Comparison of ENCODE assay signal across 22 cellular contexts in the genomic region with DNA sequence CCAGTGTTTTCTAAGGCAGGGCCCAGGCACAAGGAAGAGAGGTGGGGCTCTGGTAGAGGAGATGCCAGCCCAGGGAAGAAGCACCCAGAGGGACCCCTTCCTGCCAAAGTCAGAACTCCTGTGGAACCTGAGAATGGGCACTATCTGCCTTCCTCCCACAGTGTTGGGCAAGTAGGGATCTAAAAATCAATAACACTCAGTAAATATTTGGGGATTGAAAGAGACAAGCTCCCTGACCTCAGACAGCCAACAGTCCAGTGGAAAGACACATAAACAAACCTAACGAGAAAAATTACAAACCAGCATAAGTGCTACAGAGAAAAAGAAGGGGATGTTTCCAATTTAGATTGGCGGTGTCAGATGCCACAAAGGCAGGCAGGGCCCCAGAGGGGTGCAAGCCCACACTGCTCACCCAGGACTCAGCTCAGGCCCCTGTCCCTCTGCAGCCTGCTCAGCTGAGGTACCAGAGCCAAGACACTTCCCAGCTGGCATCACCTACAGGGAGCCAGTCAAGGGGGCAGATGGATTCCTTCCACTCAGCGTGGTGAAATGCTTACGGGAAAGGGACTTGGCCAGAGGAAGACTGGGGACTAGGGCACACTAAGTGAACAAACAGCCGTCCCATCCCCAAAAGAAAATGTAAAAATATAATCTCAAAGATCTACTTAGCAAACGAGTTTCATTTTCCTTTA. TPM values are rescaled to one million over a fixed set of nuclear protein-coding genes. Genes with fewer than 3 reads are reported as not detected.
DNase-seq lines count a peak whose midpoint lies in the region; ATAC-seq and TF ChIP-seq lines count a peak whose summit lies in the region.
"Had no signal": no experiment of that assay in that cellular context is flagged by ENCODE, and none has a peak within 500 bp of the region (broad histone marks: within the 10 kb centered on the region; RNA-seq: fewer than 3 reads in every experiment).

No MANE protein-coding gene starts in this region.

- DNase-seq in body of pancreas (no peak), left ventricle myocardium superior (peak; percentile 52), spleen (no peak), GM10266 (ENCODE audit: extremely low spot score) (no peak), neural progenitor cell (ENCODE audit: low spot score) (no peak), upper lobe of left lung (no peak)
- DNase-seq in activated naive CD8-positive, alpha-beta T cell treated with anti-CD3 and anti-CD28 coated beads for 36 hours = no peak
- DNase-seq: ACHN; activated CD4-positive, CD25-positive, alpha-beta regulatory T cell treated with anti-CD3 and anti-CD28 coated beads, Interleukin-2, amount 50 U/mL, for 72 hours; activated CD8-positive, alpha-beta memory T cell treated with anti-CD3 and anti-CD28 coated beads for 24 hours; activated T-cell treated with anti-CD3 and anti-CD28 coated beads, Interleukin-2, amount 50 U/mL, for 48 hours; brain microvascular endothelial cell; DMS 273 treated with DMSO at 0.1 percent for 48 hours; MG63; NCI-H146; right lobe of liver; stimulated activated naive CD4-positive, alpha-beta T cell; uterus had no signal

- TF ChIP-seq CTCF in body of pancreas (IDR thresholded peaks at IDR 0.05) = no peak
- TF ChIP-seq CTCF in spleen (IDR thresholded peaks at IDR 0.05 in 8 of 11, conservative IDR thresholded peaks at IDR 0.05 in 3 of 11) = no peak
- no peak for TF ChIP-seq CTCF in GM10266 (IDR thresholded peaks at IDR 0.05; ENCODE audit: control insufficient read depth, insufficient read depth, low read depth, missing control alignments)
- no peak for TF ChIP-seq CTCF in neural progenitor cell (IDR thresholded peaks at IDR 0.05)
- TF ChIP-seq CTCF in upper lobe of left lung (IDR thresholded peaks at IDR 0.05) = no peak

- no peaks in the 10 kb centered on the region for H3F3A ChIP-seq in neural progenitor cell (ENCODE audit: low read depth)

- intact Hi-C loops in body of pancreas (cut with DNase I) = no loop called here
- intact Hi-C loops in left ventricle myocardium superior (cut with micrococcal nuclease) = no loop called here
- intact Hi-C loops in spleen (cut with DNase I; ENCODE audit: low total_unique reads) = no loop called here

- peaks cover 6% of the 10 kb centered on the region for H3K27me3 Mint-ChIP-seq in neural progenitor cell (ENCODE audit: insufficient read depth, low read depth)
- peaks cover 5% of the 10 kb centered on the region for H3K27me3 Mint-ChIP-seq in activated naive CD8-positive, alpha-beta T cell treated with anti-CD3 and anti-CD28 coated beads for 36 hours

- no peak overlapping the region for H3K4me3 Mint-ChIP-seq in neural progenitor cell
- no peak overlapping the region for H3K4me3 Mint-ChIP-seq in activated naive CD8-positive, alpha-beta T cell treated with anti-CD3 and anti-CD28 coated beads for 36 hours

- no peaks in the 10 kb centered on the region for H3K9me3 Mint-ChIP-seq in neural progenitor cell
- H3K9me3 Mint-ChIP-seq in activated naive CD8-positive, alpha-beta T cell treated with anti-CD3 and anti-CD28 coated beads for 36 hours = no peaks in the 10 kb centered on the region
- H3K9me3 Mint-ChIP-seq: activated naive CD4-positive, alpha-beta T cell treated with anti-CD3 and anti-CD28 coated beads, Interleukin-2, amount 50 U/mL, for 72 hours had no signal

- peak overlapping the region in 3 of 4 donors; percentile 48 to 70 (median 53) for H3K27ac ChIP-seq in body of pancreas
- peak overlapping the region in 6 of 8 donors; percentile 3 to 58 (median 50) for H3K27ac ChIP-seq in spleen
- no peak overlapping the region for H3K27ac ChIP-seq in neural progenitor cell
- no peak overlapping the region for H3K27ac ChIP-seq in upper lobe of left lung
- H3K27ac ChIP-seq: brain microvascular endothelial cell, epithelial cell of prostate, right lobe of liver, uterus had no signal

- H4K20me1 ChIP-seq in neural progenitor cell (ENCODE audit: low read depth) = no peaks in the 10 kb centered on the region

- H3K27me3 ChIP-seq in body of pancreas (no peaks in the 10 kb centered on the region), spleen (replicated peaks in 1 of 7) (peaks cover 0 to 6% (median 0%) of the 10 kb centered on the region in 7 donors), neural progenitor cell (no peaks in the 10 kb centered on the region), upper lobe of left lung (no peaks in the 10 kb centered on the region)
- H3K27me3 ChIP-seq: right lobe of liver, uterus had no signal

- WGBS in body of pancreas, 2 donors = 72 to 76% methylated on average over 6 of the region's 6 CpGs
- whole genome bisulfite sequencing in spleen, 5 donors = 74 to 86% (median 81%) methylated on average over 6 of the region's 6 CpGs
- WGBS in upper lobe of left lung, 2 donors = 66 to 80% methylated on average over 6 of the region's 6 CpGs

- no peaks in the 10 kb centered on the region for H3K9me3 ChIP-seq in body of pancreas
- H3K9me3 ChIP-seq in spleen = no peaks in the 10 kb centered on the region
- H3K9me3 ChIP-seq in neural progenitor cell (ENCODE audit: low read depth) = no peaks in the 10 kb centered on the region
- H3K9me3 ChIP-seq in upper lobe of left lung = no peaks in the 10 kb centered on the region
- H3K9me3 ChIP-seq: MG63, right lobe of liver, uterus had no signal

- no peak overlapping the region for H3K4me2 ChIP-seq in neural progenitor cell

- H3K9ac ChIP-seq in neural progenitor cell = no peak overlapping the region

- H3K4me1 ChIP-seq in body of pancreas = peaks cover 27% of the 10 kb centered on the region
- peaks cover 0 to 9% (median 0%) of the 10 kb centered on the region in 6 donors for H3K4me1 ChIP-seq in spleen
- no peaks in the 10 kb centered on the region for H3K4me1 ChIP-seq in neural progenitor cell
- peaks cover 0 to 3% (median 0%) of the 10 kb centered on the region in 4 donors for H3K4me1 ChIP-seq in upper lobe of left lung
- H3K4me1 ChIP-seq: right lobe of liver, uterus had no signal

- no peak overlapping the region for H3K4me3 ChIP-seq in body of pancreas
- no peak overlapping the region for H3K4me3 ChIP-seq in spleen
- no peak overlapping the region for H3K4me3 ChIP-seq in neural progenitor cell
- no peak overlapping the region for H3K4me3 ChIP-seq in upper lobe of left lung
- H3K4me3 ChIP-seq: MG63, right lobe of liver, uterus had no signal

- no peak overlapping the region for H2AFZ ChIP-seq in neural progenitor cell (replicated peaks)

- no peaks in the 10 kb centered on the region for H3K36me3 ChIP-seq in body of pancreas (replicated peaks in 1 of 2; ENCODE audit: insufficient read depth in 1 of 2, low read depth in 2 of 2)
- H3K36me3 ChIP-seq in spleen = no peaks in the 10 kb centered on the region
- no peaks in the 10 kb centered on the region for H3K36me3 ChIP-seq in neural progenitor cell
- H3K36me3 ChIP-seq in upper lobe of left lung = no peaks in the 10 kb centered on the region
- H3K36me3 ChIP-seq: brain microvascular endothelial cell, MG63, right lobe of liver, uterus had no signal

- no peaks in the 10 kb centered on the region for H3K36me3 Mint-ChIP-seq in neural progenitor cell
- H3K36me3 Mint-ChIP-seq in activated naive CD8-positive, alpha-beta T cell treated with anti-CD3 and anti-CD28 coated beads for 36 hours = no peaks in the 10 kb centered on the region
- H3K36me3 Mint-ChIP-seq: activated naive CD4-positive, alpha-beta T cell treated with anti-CD3 and anti-CD28 coated beads, Interleukin-2, amount 50 U/mL, for 72 hours had no signal

- H3K27ac Mint-ChIP-seq in neural progenitor cell = no peak overlapping the region
- H3K27ac Mint-ChIP-seq in activated naive CD8-positive, alpha-beta T cell treated with anti-CD3 and anti-CD28 coated beads for 36 hours = no peak overlapping the region

- TF ChIP-seq POLR2A in body of pancreas (IDR thresholded peaks at IDR 0.05) (no peak), spleen (IDR thresholded peaks at IDR 0.05) (no peak), upper lobe of left lung (IDR thresholded peaks at IDR 0.05) (no peak)

- H3K4me1 Mint-ChIP-seq in neural progenitor cell = peaks cover 8% of the 10 kb centered on the region
- H3K4me1 Mint-ChIP-seq in activated naive CD8-positive, alpha-beta T cell treated with anti-CD3 and anti-CD28 coated beads for 36 hours = no peaks in the 10 kb centered on the region

- TF ChIP-seq EP300 in upper lobe of left lung (IDR thresholded peaks at IDR 0.05) = no peak

- no peaks in the 10 kb centered on the region for H3K79me2 ChIP-seq in neural progenitor cell (ENCODE audit: low read depth)

- peak; percentile 6 for ATAC-seq in GM18867 (IDR thresholded peaks at IDR 0.05; ENCODE audit: unreplicated experiment)
- ATAC-seq in body of pancreas = no peak
- ATAC-seq in left ventricle myocardium superior = peak; percentile 87
- no peak for ATAC-seq in upper lobe of left lung (ENCODE audit: low FRiP score in 2 of 2)
- ATAC-seq: activated naive CD4-positive, alpha-beta T cell treated with anti-CD3 and anti-CD28 coated beads, Interleukin-2, amount 50 U/mL, for 72 hours had no signal

RNA-seq across cellular contexts. Expression of a gene that starts 15.9 kb away (rescaled TPM):
- total RNA-seq in body of pancreas = 10 to 100 TPM; 10.6 to 18.8 TPM
- total RNA-seq in left ventricle myocardium superior = 273 TPM
- 10 to 100 TPM in 6 of 7 donors, 1 to 10 TPM in 1; 9.5 to 20.6 (median 13.8) TPM for total RNA-seq in spleen
- polyA plus RNA-seq in spleen = 1 to 10 TPM; 1.7 to 3.7 (median 2.0) TPM
- 1.0 and 1.6 TPM in 2 replicates for total RNA-seq in neural progenitor cell (ENCODE audit: low replicate concordance)
- not detected for total RNA-seq in activated naive CD8-positive, alpha-beta T cell treated with anti-CD3 and anti-CD28 coated beads for 36 hours
- total RNA-seq in upper lobe of left lung = 10 to 100 TPM in 2 of 6 donors, 1 to 10 TPM in 4; 2.1 to 23.0 (median 3.2) TPM
- total RNA-seq: activated naive CD4-positive, alpha-beta T cell treated with anti-CD3 and anti-CD28 coated beads, Interleukin-2, amount 50 U/mL, for 72 hours; RPMI7951 had no signal

Comparison
In these comparisons a context has a peak if more than half of its experiments do, and no peak if none do; other contexts are left out.
1. ATAC-seq: peak in GM18867 (single experiment) and left ventricle myocardium superior (single experiment); none in body of pancreas (single experiment) and upper lobe of left lung (0 of 2).
2. H3K27ac ChIP-seq: peak in body of pancreas (3 of 4) and spleen (6 of 8); none in neural progenitor cell (single experiment) and upper lobe of left lung (0 of 4).
3. RNA of a gene that starts 15.9 kb away (total RNA-seq): 273 TPM in left ventricle myocardium superior (single experiment); 10.6 to 18.8 TPM in body of pancreas, 9.5 to 20.6 TPM in spleen, 2.1 to 23.0 TPM in upper lobe of left lung, 1.0 to 1.6 TPM in neural progenitor cell and not detected in activated naive CD8-positive, alpha-beta T cell treated with anti-CD3 and anti-CD28 coated beads for 36 hours; every median in the first group is over 10 times any median in the second.